ENCODE assay signal across 15 cellular contexts in genomic region chr2:2232167-2232566, GRCh38.
A peak's percentile ranks its signal among the peaks of the same experiment; 100 is the strongest.
DNase-seq lines count a peak whose midpoint lies in the region; TF ChIP-seq lines count a peak whose summit lies in the region.
"Had no signal": no experiment of that assay in that cellular context is flagged by ENCODE, and none has a peak within 500 bp of the region (broad histone marks: within the 10 kb centered on the region; RNA-seq: fewer than 3 reads in every experiment).

No MANE protein-coding gene starts in this region.

- H3K4me3 ChIP-seq in stomach: no peak overlapping the region
- H3K4me3 ChIP-seq: Peyer's patch had no signal

- no peak for TF ChIP-seq CTCF in stomach (IDR thresholded peaks at IDR 0.05)

- no peak overlapping the region for H3K27ac ChIP-seq in stomach
- H3K27ac ChIP-seq: Peyer's patch had no signal

- peaks cover 0 to 3% (median 0%) of the 10 kb centered on the region in 4 donors for H3K9me3 ChIP-seq in stomach
- H3K9me3 ChIP-seq: BE2C, Peyer's patch had no signal

- H3K27me3 ChIP-seq in stomach: peaks cover 0 to 1% (median 0%) of the 10 kb centered on the region in 3 donors
- H3K27me3 ChIP-seq: BE2C, Peyer's patch had no signal

- DNase-seq in DMS79 treated with DMSO at 0.1 percent for 48 hours (lab: John Stamatoyannopoulos, UW) (peak; percentile 72), NCI-H2196 (lab: John Stamatoyannopoulos, UW; ENCODE audit: unreplicated experiment) (peak; percentile 71), SHP77 (lab: John Stamatoyannopoulos, UW) (peak; percentile 17 to 60), stomach (peak; percentile 35)
- no peak for DNase-seq in activated CD8-positive, alpha-beta memory T cell treated with anti-CD3 and anti-CD28 coated beads, Interleukin-2, amount 50 U/mL, for 48 hours
- DNase-seq in activated CD4-positive, alpha-beta T cell treated with anti-CD3 and anti-CD28 coated beads, Interleukin-2, amount 50 U/mL, for 4 hours: no peak
- no peak for DNase-seq in NK-92 treated with Interleukin-12 subunit alpha and Interleukin-12 subunit beta, amount 100 ng/mL, for 24 hours (lab: John Stamatoyannopoulos, UW)
- DNase-seq: BE2C; CD8-positive, alpha-beta T cell; MV-4-11; NCI-H1436; NCI-H2171 treated with DMSO at 0.1 percent for 48 hours; NCI-H526 treated with DMSO at 0.1 percent for 48 hours; Peyer's patch; SIG-M5 had no signal

- TF ChIP-seq EP300 in stomach (IDR thresholded peaks at IDR 0.05): no peak

- intact Hi-C loops in stomach (cut with DNase I; ENCODE audit: low total_unique reads): no loop called here

- TF ChIP-seq POLR2A in stomach (IDR thresholded peaks at IDR 0.05): no peak

- peaks cover 0 to 4% (median 0%) of the 10 kb centered on the region in 4 donors for H3K4me1 ChIP-seq in stomach
- H3K4me1 ChIP-seq: Peyer's patch had no signal

- WGBS in stomach, 5 donors: 49 to 68% (median 64%) methylated on average over 2 of the region's 2 CpGs

- no peaks in the 10 kb centered on the region for H3K36me3 ChIP-seq in stomach
- H3K36me3 ChIP-seq: Peyer's patch had no signal

Comparison
In these comparisons a context has a peak if more than half of its experiments do, and no peak if none do; other contexts are left out.
1. DNase-seq: peak in DMS79 treated with DMSO at 0.1 percent for 48 hours (single experiment), NCI-H2196 (single experiment), SHP77 (2 of 2) and stomach (single experiment); none in activated CD8-positive, alpha-beta memory T cell treated with anti-CD3 and anti-CD28 coated beads, Interleukin-2, amount 50 U/mL, for 48 hours (single experiment), activated CD4-positive, alpha-beta T cell treated with anti-CD3 and anti-CD28 coated beads, Interleukin-2, amount 50 U/mL, for 4 hours (0 of 2) and NK-92 treated with Interleukin-12 subunit alpha and Interleukin-12 subunit beta, amount 100 ng/mL, for 24 hours (single experiment).